14 cellular contexts compared by ENCODE assay signal in the genomic region with DNA sequence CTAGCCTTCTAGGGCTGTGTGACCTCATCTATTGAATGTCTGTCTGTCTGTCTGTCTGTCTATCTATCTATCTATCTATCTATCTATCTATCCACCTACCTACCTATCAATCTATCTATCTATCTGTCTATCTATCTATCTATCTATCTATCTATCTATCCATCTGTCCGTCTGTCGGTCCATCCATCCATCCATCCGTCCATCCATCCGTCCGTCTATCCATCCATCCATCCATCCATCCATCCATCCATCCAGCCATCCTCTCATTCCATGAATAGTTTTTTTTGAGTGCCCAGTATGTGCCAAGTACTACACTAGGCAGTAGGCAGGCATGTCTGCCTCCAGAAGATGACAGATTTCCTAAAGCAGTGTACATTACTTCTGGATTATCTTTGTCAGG.
DNase-seq lines count a peak whose midpoint lies in the region; ATAC-seq and TF ChIP-seq lines count a peak whose summit lies in the region.
"Had no signal": no experiment of that assay in that cellular context is flagged by ENCODE, and none has a peak within 500 bp of the region (broad histone marks: within the 10 kb centered on the region; RNA-seq: fewer than 3 reads in every experiment).

No MANE protein-coding gene starts in this region.

- H3K4me3 Mint-ChIP-seq in activated naive CD4-positive, alpha-beta T cell treated with anti-CD3 and anti-CD28 coated beads, Interleukin-2, amount 50 U/mL, for 24 hours = peak overlapping the region; percentile 85
- H3K4me3 Mint-ChIP-seq in T-helper 17 cell (peak overlapping the region; percentile 88), endothelial cell (ENCODE audit: unreplicated experiment) (peak overlapping the region; percentile 30), Caco-2 (ENCODE audit: unreplicated experiment) (no peak overlapping the region)

- no peak for DNase-seq in activated naive CD4-positive, alpha-beta T cell treated with anti-CD3 and anti-CD28 coated beads, Interleukin-2, amount 50 U/mL, for 16 hours
- DNase-seq in T-helper 17 cell = no peak
- DNase-seq in endothelial cell (ENCODE audit: low spot score) = no peak
- DNase-seq in Caco-2 = no peak
- no peak for DNase-seq in effector CD4-positive, alpha-beta T cell
- DNase-seq: DMS 273 treated with DMSO at 0.1 percent for 48 hours, left colon, NCI-H446 treated with DMSO at 0.1 percent for 48 hours had no signal

- H3K9me3 ChIP-seq in T-helper 17 cell (ENCODE audit: control insufficient read depth, low read length, poor library complexity, severe bottlenecking) = no peaks in the 10 kb centered on the region
- H3K9me3 ChIP-seq in Caco-2 = no peaks in the 10 kb centered on the region
- H3K9me3 ChIP-seq: prostate gland, vagina had no signal

- ATAC-seq in T-helper 17 cell (no peak), HG03457 (IDR thresholded peaks at IDR 0.05; ENCODE audit: unreplicated experiment) (no peak), GM19397 (IDR thresholded peaks at IDR 0.05; ENCODE audit: unreplicated experiment) (no peak)

- H3K9me3 Mint-ChIP-seq in activated naive CD4-positive, alpha-beta T cell treated with anti-CD3 and anti-CD28 coated beads, Interleukin-2, amount 50 U/mL, for 24 hours = no peaks in the 10 kb centered on the region
- no peaks in the 10 kb centered on the region for H3K9me3 Mint-ChIP-seq in endothelial cell (ENCODE audit: unreplicated experiment)
- no peaks in the 10 kb centered on the region for H3K9me3 Mint-ChIP-seq in Caco-2 (ENCODE audit: unreplicated experiment)

- H3K27me3 Mint-ChIP-seq in activated naive CD4-positive, alpha-beta T cell treated with anti-CD3 and anti-CD28 coated beads, Interleukin-2, amount 50 U/mL, for 24 hours = no peaks in the 10 kb centered on the region
- H3K27me3 Mint-ChIP-seq in T-helper 17 cell (no peaks in the 10 kb centered on the region), endothelial cell (ENCODE audit: unreplicated experiment) (no peaks in the 10 kb centered on the region), Caco-2 (ENCODE audit: insufficient read depth, unreplicated experiment) (peaks cover 6% of the 10 kb centered on the region)

- H3K4me1 ChIP-seq in Caco-2 = peaks cover 4% of the 10 kb centered on the region; the same call in 1 of the 2 replicates
- H3K4me1 ChIP-seq: prostate gland had no signal

- TF ChIP-seq CTCF in endothelial cell (IDR thresholded peaks at IDR 0.05; ENCODE audit: unreplicated experiment) (no peak), Caco-2 (IDR thresholded peaks at IDR 0.05; ENCODE audit: insufficient read depth in 1 of 2, low read depth in 1 of 2, low read length in 1 of 2, severe bottlenecking in 1 of 2, unreplicated experiment in 1 of 2) (no peak)

- H3K27ac Mint-ChIP-seq in activated naive CD4-positive, alpha-beta T cell treated with anti-CD3 and anti-CD28 coated beads, Interleukin-2, amount 50 U/mL, for 24 hours = no peak overlapping the region
- H3K27ac Mint-ChIP-seq in T-helper 17 cell (peak overlapping the region; percentile 97), endothelial cell (ENCODE audit: unreplicated experiment) (no peak overlapping the region), Caco-2 (ENCODE audit: unreplicated experiment) (no peak overlapping the region)

- intact Hi-C loops in Caco-2 (cut with micrococcal nuclease; ENCODE audit: unreplicated experiment) = loop anchor here (1.0 to 5.0 kb wide), 3 partner anchors 36 to 209 kb away; a partner anchor contains a TSS

- no TSS peak for BruUV-seq in Caco-2 (replicated peaks; lab: Mats Ljungman, UMichigan)

- no peaks in the 10 kb centered on the region for H3K27me3 ChIP-seq in Caco-2 (replicated peaks; ENCODE audit: control insufficient read depth, insufficient read depth, low read length)
- H3K27me3 ChIP-seq: cardiac muscle cell, vagina had no signal

- CTCF ChIA-PET in Caco-2 (lab: Charles Lee) = interaction anchor here (0.7 to 1.6 kb wide), 2 partner anchors 33 to 211 kb away, joined by 3 to 7 read pairs; no protein-coding TSS in a partner anchor

- no peaks in the 10 kb centered on the region for H3K36me3 Mint-ChIP-seq in activated naive CD4-positive, alpha-beta T cell treated with anti-CD3 and anti-CD28 coated beads, Interleukin-2, amount 50 U/mL, for 24 hours
- no peaks in the 10 kb centered on the region for H3K36me3 Mint-ChIP-seq in T-helper 17 cell (ENCODE audit: low read depth)
- no peaks in the 10 kb centered on the region for H3K36me3 Mint-ChIP-seq in endothelial cell (ENCODE audit: low read depth, unreplicated experiment)
- H3K36me3 Mint-ChIP-seq in Caco-2 (ENCODE audit: insufficient read depth, unreplicated experiment) = no peaks in the 10 kb centered on the region

- H3K4me3 ChIP-seq in Caco-2 (ENCODE audit: low read depth, low read length) = no peak overlapping the region

- H3K4me1 Mint-ChIP-seq in activated naive CD4-positive, alpha-beta T cell treated with anti-CD3 and anti-CD28 coated beads, Interleukin-2, amount 50 U/mL, for 24 hours = peaks cover 49% of the 10 kb centered on the region
- H3K4me1 Mint-ChIP-seq in T-helper 17 cell (peaks cover 26% of the 10 kb centered on the region), endothelial cell (ENCODE audit: unreplicated experiment) (peaks cover 17% of the 10 kb centered on the region), Caco-2 (ENCODE audit: low read depth, unreplicated experiment) (no peaks in the 10 kb centered on the region)

- no peaks in the 10 kb centered on the region for H3K36me3 ChIP-seq in Caco-2 (ENCODE audit: control insufficient read depth, insufficient read depth, low read length)
- H3K36me3 ChIP-seq: cardiac muscle cell, prostate gland, vagina had no signal

- POLR2A ChIA-PET in Caco-2 (lab: Charles Lee) = no interaction called here
